17 cellular contexts compared by ENCODE assay signal in the genomic region with DNA sequence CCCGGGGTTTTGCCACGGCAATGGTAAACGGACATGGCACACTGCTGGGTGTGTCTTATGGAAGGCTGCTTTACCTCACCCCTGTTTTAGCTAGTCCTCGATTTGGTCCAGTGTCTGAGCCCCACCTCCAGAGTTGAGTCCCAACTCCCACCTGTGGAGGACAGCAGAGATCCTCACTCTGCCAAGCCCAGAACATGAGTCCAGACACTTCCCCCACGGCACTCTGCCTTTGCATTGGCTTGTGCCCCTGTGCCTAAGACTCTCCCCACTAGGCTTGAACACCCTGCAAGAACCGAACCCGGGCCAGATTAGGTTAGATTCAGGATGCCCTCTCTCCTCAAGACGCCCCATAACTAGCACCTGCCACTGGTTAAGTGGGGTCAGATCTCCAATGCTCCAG. TPM values are rescaled to one million over a fixed set of nuclear protein-coding genes. Genes with fewer than 3 reads are reported as not detected.
DNase-seq lines count a peak whose midpoint lies in the region; TF ChIP-seq lines count a peak whose summit lies in the region.
"Had no signal": no experiment of that assay in that cellular context is flagged by ENCODE, and none has a peak within 500 bp of the region (broad histone marks: within the 10 kb centered on the region; RNA-seq: fewer than 3 reads in every experiment).

No MANE protein-coding gene starts in this region.

- no peak overlapping the region for H3K4me3 ChIP-seq in H7 (ENCODE audit: insufficient read depth, low read depth, low read length)
- no peak overlapping the region for H3K4me3 ChIP-seq in endodermal cell (ENCODE audit: low read length)
- H3K4me3 ChIP-seq: GM23248 had no signal

- peak; percentile 11 for DNase-seq in activated CD4-positive, alpha-beta memory T cell treated with anti-CD3 and anti-CD28 coated beads, Interleukin-2, amount 10 ng/mL, durations not matched to agents 7 days and 5 days
- no peak for DNase-seq in activated CD4-positive, alpha-beta memory T cell treated with anti-CD3 and anti-CD28 coated beads for 36 hours
- DNase-seq in H7 (peak; percentile 14), endodermal cell (peak; percentile 17), type B pancreatic cell (ENCODE audit: extremely low spot score, unreplicated experiment) (peak; percentile 47), superior temporal gyrus (ENCODE audit: extremely low spot score) (no peak)
- no peak for DNase-seq in stimulated activated CD4-positive, alpha-beta T cell treated with anti-CD3 and anti-CD28 coated beads, Interleukin-15, amount 100 ng/mL, for 24 hours
- DNase-seq: COR-L47, DMS153, DMS79 treated with DMSO at 0.1 percent for 48 hours, EL, GM23248 had no signal

- no peaks in the 10 kb centered on the region for H3K4me1 ChIP-seq in endodermal cell (ENCODE audit: control insufficient read depth, insufficient read depth, low read length)

- POLR2A ChIA-PET in activated CD4-positive, alpha-beta memory T cell treated with anti-CD3 and anti-CD28 coated beads, Interleukin-2, amount 10 ng/mL, durations not matched to agents 7 days and 5 days (lab: Charles Lee): no interaction called here
- POLR2A ChIA-PET in activated CD4-positive, alpha-beta memory T cell treated with anti-CD3 and anti-CD28 coated beads for 36 hours (lab: Charles Lee): no interaction called here

- peaks cover 1% of the 10 kb centered on the region for H3K27me3 Mint-ChIP-seq in activated CD4-positive, alpha-beta memory T cell treated with anti-CD3 and anti-CD28 coated beads, Interleukin-2, amount 10 ng/mL, durations not matched to agents 7 days and 5 days
- peaks cover 7% of the 10 kb centered on the region for H3K27me3 Mint-ChIP-seq in activated CD4-positive, alpha-beta memory T cell treated with anti-CD3 and anti-CD28 coated beads for 36 hours
- H3K27me3 Mint-ChIP-seq in endodermal cell (ENCODE audit: insufficient read depth) (no peaks in the 10 kb centered on the region), type B pancreatic cell (peaks cover 18% of the 10 kb centered on the region)

- no peak overlapping the region for H3K4me3 Mint-ChIP-seq in activated CD4-positive, alpha-beta memory T cell treated with anti-CD3 and anti-CD28 coated beads, Interleukin-2, amount 10 ng/mL, durations not matched to agents 7 days and 5 days
- no peak overlapping the region for H3K4me3 Mint-ChIP-seq in activated CD4-positive, alpha-beta memory T cell treated with anti-CD3 and anti-CD28 coated beads for 36 hours
- no peak overlapping the region for H3K4me3 Mint-ChIP-seq in endodermal cell
- H3K4me3 Mint-ChIP-seq in type B pancreatic cell: no peak overlapping the region
- H3K4me3 Mint-ChIP-seq: CD14-positive monocyte; CD8-positive, alpha-beta T cell had no signal

- H3K27ac ChIP-seq in endodermal cell (ENCODE audit: low read depth, low read length): no peak overlapping the region
- H3K27ac ChIP-seq: 22Rv1, GM23248 had no signal

- peaks cover 2% of the 10 kb centered on the region for H3K9me3 Mint-ChIP-seq in activated CD4-positive, alpha-beta memory T cell treated with anti-CD3 and anti-CD28 coated beads, Interleukin-2, amount 10 ng/mL, durations not matched to agents 7 days and 5 days
- peaks cover 12% of the 10 kb centered on the region for H3K9me3 Mint-ChIP-seq in activated CD4-positive, alpha-beta memory T cell treated with anti-CD3 and anti-CD28 coated beads for 36 hours
- peaks cover 24% of the 10 kb centered on the region for H3K9me3 Mint-ChIP-seq in endodermal cell
- H3K9me3 Mint-ChIP-seq in type B pancreatic cell: peaks cover 4% of the 10 kb centered on the region

- TF ChIP-seq CTCF in endodermal cell (conservative IDR thresholded peaks at IDR 0.05) (no peak), type B pancreatic cell (conservative IDR thresholded peaks at IDR 0.05) (no peak)

- H3K36me3 ChIP-seq in H7 (replicated peaks; ENCODE audit: control insufficient read depth, insufficient read depth, low read length): no peaks in the 10 kb centered on the region
- no peaks in the 10 kb centered on the region for H3K36me3 ChIP-seq in endodermal cell (ENCODE audit: control insufficient read depth, insufficient read depth, low read length)

- no peak overlapping the region for H3K27ac Mint-ChIP-seq in activated CD4-positive, alpha-beta memory T cell treated with anti-CD3 and anti-CD28 coated beads, Interleukin-2, amount 10 ng/mL, durations not matched to agents 7 days and 5 days
- no peak overlapping the region for H3K27ac Mint-ChIP-seq in activated CD4-positive, alpha-beta memory T cell treated with anti-CD3 and anti-CD28 coated beads for 36 hours
- H3K27ac Mint-ChIP-seq in endodermal cell (no peak overlapping the region), type B pancreatic cell (no peak overlapping the region)
- H3K27ac Mint-ChIP-seq: CD14-positive monocyte; CD8-positive, alpha-beta T cell had no signal

- CTCF ChIA-PET in activated CD4-positive, alpha-beta memory T cell treated with anti-CD3 and anti-CD28 coated beads, Interleukin-2, amount 10 ng/mL, durations not matched to agents 7 days and 5 days (lab: Charles Lee): no interaction called here
- CTCF ChIA-PET in activated CD4-positive, alpha-beta memory T cell treated with anti-CD3 and anti-CD28 coated beads for 36 hours (lab: Charles Lee): no interaction called here

- H3K9ac ChIP-seq in endodermal cell (ENCODE audit: extremely low read depth, low read length, poor library complexity, severe bottlenecking): no peak overlapping the region
- H3K9ac ChIP-seq: GM23248 had no signal

- H3K36me3 Mint-ChIP-seq in activated CD4-positive, alpha-beta memory T cell treated with anti-CD3 and anti-CD28 coated beads, Interleukin-2, amount 10 ng/mL, durations not matched to agents 7 days and 5 days (ENCODE audit: low read depth): no peaks in the 10 kb centered on the region
- no peaks in the 10 kb centered on the region for H3K36me3 Mint-ChIP-seq in activated CD4-positive, alpha-beta memory T cell treated with anti-CD3 and anti-CD28 coated beads for 36 hours
- H3K36me3 Mint-ChIP-seq in endodermal cell (ENCODE audit: low read depth) (no peaks in the 10 kb centered on the region), type B pancreatic cell (no peaks in the 10 kb centered on the region)
- H3K36me3 Mint-ChIP-seq: CD14-positive monocyte; CD8-positive, alpha-beta T cell had no signal

- no peaks in the 10 kb centered on the region for H3K4me1 Mint-ChIP-seq in activated CD4-positive, alpha-beta memory T cell treated with anti-CD3 and anti-CD28 coated beads, Interleukin-2, amount 10 ng/mL, durations not matched to agents 7 days and 5 days
- H3K4me1 Mint-ChIP-seq in activated CD4-positive, alpha-beta memory T cell treated with anti-CD3 and anti-CD28 coated beads for 36 hours (ENCODE audit: low read depth): no peaks in the 10 kb centered on the region
- no peaks in the 10 kb centered on the region for H3K4me1 Mint-ChIP-seq in endodermal cell
- H3K4me1 Mint-ChIP-seq in type B pancreatic cell (ENCODE audit: unreplicated experiment): no peaks in the 10 kb centered on the region
- H3K4me1 Mint-ChIP-seq: CD14-positive monocyte had no signal

- no peaks in the 10 kb centered on the region for H3K27me3 ChIP-seq in H7 (ENCODE audit: control insufficient read depth, insufficient read depth, low read length)
- no peaks in the 10 kb centered on the region for H3K27me3 ChIP-seq in endodermal cell (ENCODE audit: control insufficient read depth, insufficient read depth, low read length, poor library complexity, severe bottlenecking)

- H3K9me3 ChIP-seq in endodermal cell (ENCODE audit: control insufficient read depth, low read length): no peaks in the 10 kb centered on the region

- WGBS in endodermal cell (ENCODE audit: insufficient coverage in 1 of 2, insufficient read length in 1 of 2), 2 experiments: 92% methylated on average over 7 to 8 of the region's 8 CpGs

- intact Hi-C loops in activated CD4-positive, alpha-beta memory T cell treated with anti-CD3 and anti-CD28 coated beads for 36 hours (cut with micrococcal nuclease): no loop called here

RNA-seq across cellular contexts. Expression of a gene that starts 59.8 kb away (rescaled TPM):
- not detected for total RNA-seq in activated CD4-positive, alpha-beta memory T cell treated with anti-CD3 and anti-CD28 coated beads, Interleukin-2, amount 10 ng/mL, durations not matched to agents 7 days and 5 days
- not detected for total RNA-seq in activated CD4-positive, alpha-beta memory T cell treated with anti-CD3 and anti-CD28 coated beads for 36 hours
- total RNA-seq in H7 (2014; rRNA removed; shearing (Covaris generic)): not detected in 2 replicates
- not detected for total RNA-seq in endodermal cell
- not detected for polyA plus RNA-seq in endodermal cell (2013, experiment 1 of 2)
- polyA plus RNA-seq in endodermal cell (2013, experiment 2 of 2): not detected
- total RNA-seq in type B pancreatic cell (ENCODE audit: low replicate concordance): not detected in 2 replicates
- total RNA-seq: A673; CD8-positive, alpha-beta T cell; GM23248 had no signal
- polyA plus RNA-seq: BJ, CD14-positive monocyte, GM23248 had no signal

Comparison
In these comparisons a context has a peak if more than half of its experiments do, and no peak if none do; other contexts are left out.
1. DNase-seq: peak in activated CD4-positive, alpha-beta memory T cell treated with anti-CD3 and anti-CD28 coated beads, Interleukin-2, amount 10 ng/mL, durations not matched to agents 7 days and 5 days (single experiment), H7 (single experiment), endodermal cell (single experiment) and type B pancreatic cell (single experiment); none in activated CD4-positive, alpha-beta memory T cell treated with anti-CD3 and anti-CD28 coated beads for 36 hours (single experiment), superior temporal gyrus (single experiment) and stimulated activated CD4-positive, alpha-beta T cell treated with anti-CD3 and anti-CD28 coated beads, Interleukin-15, amount 100 ng/mL, for 24 hours (single experiment).